13 cellular contexts compared by ENCODE assay signal in the genomic region with DNA sequence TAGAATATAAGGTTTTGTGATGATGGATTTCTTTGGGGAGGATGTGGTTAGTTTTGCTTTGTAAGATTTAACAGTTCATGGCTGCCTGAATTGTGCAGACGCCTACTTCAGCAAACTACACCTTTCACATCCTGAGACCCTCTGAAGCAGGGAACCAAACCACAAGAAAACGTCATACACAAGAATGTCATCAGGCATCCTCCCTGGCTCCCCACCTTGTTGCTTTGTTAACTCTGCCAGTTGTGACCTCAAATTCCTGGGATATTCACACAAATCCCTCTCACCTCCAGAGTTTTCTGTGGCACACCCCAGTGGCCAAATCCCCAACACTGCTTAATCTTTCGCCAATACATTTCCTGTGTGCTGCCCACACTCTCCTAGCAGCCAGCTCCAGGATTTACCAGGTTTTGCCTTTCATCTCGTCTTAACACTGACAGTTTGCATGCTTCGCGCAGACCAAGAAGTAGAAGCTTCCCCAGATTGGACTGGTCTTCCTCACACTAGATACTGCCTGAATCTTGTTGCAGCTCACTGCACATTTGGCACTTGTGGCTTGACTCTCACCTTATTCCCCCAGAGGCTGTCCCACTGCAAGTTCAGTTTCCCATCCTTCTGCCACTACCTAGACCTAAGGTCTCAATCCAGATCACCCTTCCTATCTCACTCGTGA. TPM values are rescaled to one million over a fixed set of nuclear protein-coding genes. Genes with fewer than 3 reads are reported as not detected.
A peak's percentile ranks its signal among the peaks of the same experiment; 100 is the strongest.
DNase-seq lines count a peak whose midpoint lies in the region; ATAC-seq, FAIRE-seq and TF ChIP-seq lines count a peak whose summit lies in the region.
"Had no signal": no experiment of that assay in that cellular context is flagged by ENCODE, and none has a peak within 500 bp of the region (broad histone marks: within the 10 kb centered on the region; RNA-seq: fewer than 3 reads in every experiment).

No MANE protein-coding gene starts in this region.

- peaks cover 0 to 4% (median 2%) of the 10 kb centered on the region in 7 donors for H3K9me3 Mint-ChIP-seq in CD4-positive, CD25-positive, alpha-beta regulatory T cell
- H3K9me3 Mint-ChIP-seq in T-helper 1 cell treated with Interleukin-12 subunit alpha and Interleukin-12 subunit beta and Interleukin-4 antibody, amounts not matched to agents 30 μg/mL and 1 μg/mL, for 36 hours = peaks cover 3% of the 10 kb centered on the region

- H3K4me3 Mint-ChIP-seq in CD4-positive, CD25-positive, alpha-beta regulatory T cell = no peak overlapping the region
- H3K4me3 Mint-ChIP-seq in T-helper 1 cell treated with Interleukin-12 subunit alpha and Interleukin-12 subunit beta and Interleukin-4 antibody, amounts not matched to agents 30 μg/mL and 1 μg/mL, for 36 hours = peak overlapping the region; percentile 5

- peak; percentile 55 to 58 for ATAC-seq in CD4-positive, CD25-positive, alpha-beta regulatory T cell (ENCODE audit: low read depth in 2 of 2)
- ATAC-seq in GM19452 (IDR thresholded peaks at IDR 0.05; ENCODE audit: unreplicated experiment) = peak; percentile 76
- ATAC-seq in HG03521 (IDR thresholded peaks at IDR 0.05; ENCODE audit: unreplicated experiment) = no peak
- ATAC-seq in HG02763 (IDR thresholded peaks at IDR 0.05; ENCODE audit: unreplicated experiment) = no peak

- no peak overlapping the region for H3K4me3 ChIP-seq in CD4-positive, CD25-positive, alpha-beta regulatory T cell (ENCODE audit: low read depth, low read length)
- H3K4me3 ChIP-seq: coronary artery, SK-N-MC had no signal

- peaks cover 0 to 11% (median 8%) of the 10 kb centered on the region in 4 donors for H3K4me1 Mint-ChIP-seq in CD4-positive, CD25-positive, alpha-beta regulatory T cell
- peaks cover 14% of the 10 kb centered on the region for H3K4me1 Mint-ChIP-seq in T-helper 1 cell treated with Interleukin-12 subunit alpha and Interleukin-12 subunit beta and Interleukin-4 antibody, amounts not matched to agents 30 μg/mL and 1 μg/mL, for 36 hours (ENCODE audit: low read depth)

- no peaks in the 10 kb centered on the region for H3K36me3 Mint-ChIP-seq in CD4-positive, CD25-positive, alpha-beta regulatory T cell
- H3K36me3 Mint-ChIP-seq in T-helper 1 cell treated with Interleukin-12 subunit alpha and Interleukin-12 subunit beta and Interleukin-4 antibody, amounts not matched to agents 30 μg/mL and 1 μg/mL, for 36 hours (ENCODE audit: low read depth) = no peaks in the 10 kb centered on the region

- peak overlapping the region in 1 of 3 donors; percentile 11 for H3K27ac Mint-ChIP-seq in CD4-positive, CD25-positive, alpha-beta regulatory T cell
- peak overlapping the region; percentile 28 for H3K27ac Mint-ChIP-seq in T-helper 1 cell treated with Interleukin-12 subunit alpha and Interleukin-12 subunit beta and Interleukin-4 antibody, amounts not matched to agents 30 μg/mL and 1 μg/mL, for 36 hours

- H3K4me1 ChIP-seq in CD4-positive, CD25-positive, alpha-beta regulatory T cell (ENCODE audit: control insufficient read depth, insufficient read depth, low read length, poor library complexity, severe bottlenecking) = peaks cover 7% of the 10 kb centered on the region

- H3K27me3 ChIP-seq in CD4-positive, CD25-positive, alpha-beta regulatory T cell (ENCODE audit: control insufficient read depth, insufficient read depth, low read length) = peaks cover 1% of the 10 kb centered on the region

- no peak for TF ChIP-seq POLR2A in H54 (IDR thresholded peaks at IDR 0.05; ENCODE audit: low read depth, low read length)

- peak in 2 of 3 donors; percentile 18 to 68 for DNase-seq in CD4-positive, CD25-positive, alpha-beta regulatory T cell
- peak; percentile 40 for DNase-seq in glomerular visceral epithelial cell (ENCODE audit: extremely low spot score)
- no peak for DNase-seq in epidermal melanocyte (ENCODE audit: insufficient read length, low spot score)
- DNase-seq in H54 (ENCODE audit: insufficient read length, low spot score) = no peak
- DNase-seq: EL; NCI-H187 treated with DMSO at 0.1 percent for 48 hours; stimulated activated CD4-positive, alpha-beta T cell treated with anti-CD3 and anti-CD28 coated beads, Interleukin-1b, Interleukin-23, amount 100 ng/mL, for 48 hours had no signal

- H3K27ac ChIP-seq in CD4-positive, CD25-positive, alpha-beta regulatory T cell (ENCODE audit: insufficient read depth, low read length, poor library complexity, severe bottlenecking) = no peak overlapping the region
- H3K27ac ChIP-seq: coronary artery, SK-N-MC had no signal

- FAIRE-seq in H54 (lab: Jason Lieb, UNC) = no peak

- no peaks in the 10 kb centered on the region for H3K9me3 ChIP-seq in CD4-positive, CD25-positive, alpha-beta regulatory T cell (ENCODE audit: control insufficient read depth in 2 of 2, low read length in 2 of 2)

- peaks cover 16% of the 10 kb centered on the region for H3K27me3 Mint-ChIP-seq in CD4-positive, CD25-positive, alpha-beta regulatory T cell
- H3K27me3 Mint-ChIP-seq in T-helper 1 cell treated with Interleukin-12 subunit alpha and Interleukin-12 subunit beta and Interleukin-4 antibody, amounts not matched to agents 30 μg/mL and 1 μg/mL, for 36 hours (ENCODE audit: low read depth) = peaks cover 17% of the 10 kb centered on the region

- H3K36me3 ChIP-seq in CD4-positive, CD25-positive, alpha-beta regulatory T cell (ENCODE audit: control insufficient read depth, insufficient read depth, low read length) = no peaks in the 10 kb centered on the region

RNA-seq across cellular contexts. Expression of gene CTTNBP2NL, which starts 51.1 kb away (rescaled TPM):
- 7.4 TPM for total RNA-seq in CD4-positive, CD25-positive, alpha-beta regulatory T cell
- 1 to 10 TPM in 2 of 4 donors, under 1 TPM in 2; 0.72 to 2.0 (median 0.99) TPM for polyA plus RNA-seq in CD4-positive, CD25-positive, alpha-beta regulatory T cell

Comparison
In these comparisons a context has a peak if more than half of its experiments do, and no peak if none do; other contexts are left out.
1. ATAC-seq: peak in CD4-positive, CD25-positive, alpha-beta regulatory T cell (2 of 2) and GM19452 (single experiment); none in HG03521 (single experiment) and HG02763 (single experiment).
2. DNase-seq: peak in CD4-positive, CD25-positive, alpha-beta regulatory T cell (2 of 3) and glomerular visceral epithelial cell (single experiment); none in epidermal melanocyte (single experiment) and H54 (single experiment).